In the genomic region with DNA sequence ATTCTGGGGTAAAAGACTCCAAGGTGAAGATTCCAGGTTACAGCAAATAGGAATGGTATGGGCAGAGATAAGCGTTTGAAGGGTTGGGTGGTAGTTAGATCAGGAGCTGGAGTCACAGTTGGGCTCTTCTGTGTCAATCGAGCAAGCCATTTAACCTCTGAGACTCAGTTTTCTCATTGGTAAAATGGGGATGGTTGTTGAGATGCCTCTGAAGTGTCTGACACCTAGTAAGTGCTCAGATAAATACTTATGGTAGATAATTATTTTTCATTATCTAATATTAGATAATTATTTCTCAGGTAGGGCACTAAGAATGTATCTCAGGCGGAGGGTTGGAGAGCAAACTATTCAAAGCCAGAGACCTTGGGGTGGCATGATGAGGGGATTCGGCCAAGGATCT, we compare ENCODE assay signal across 11 cellular contexts. TPM values are rescaled to one million over a fixed set of nuclear protein-coding genes. Genes with fewer than 3 reads are reported as not detected.
A peak's percentile ranks its signal among the peaks of the same experiment; 100 is the strongest.
DNase-seq lines count a peak whose midpoint lies in the region; ATAC-seq, FAIRE-seq and TF ChIP-seq lines count a peak whose summit lies in the region.
"Had no signal": no experiment of that assay in that cellular context is flagged by ENCODE, and none has a peak within 500 bp of the region (broad histone marks: within the 10 kb centered on the region; RNA-seq: fewer than 3 reads in every experiment).

No MANE protein-coding gene starts in this region.

- POLR2A ChIA-PET in CD4-positive, alpha-beta memory T cell (lab: Charles Lee; ENCODE audit: partially characterized antibody): interaction anchor here (0.7 to 2.4 kb wide), 12 partner anchors 8 to 1206 kb away, joined by 3 to 17 read pairs (median 7); a partner anchor contains a TSS

- CTCF ChIA-PET in CD4-positive, alpha-beta memory T cell (lab: Charles Lee; ENCODE audit: partially characterized antibody): interaction anchor here (0.6 to 3.2 kb wide), 2 partner anchors 25 to 145 kb away, joined by 3 to 41 read pairs; no protein-coding TSS in a partner anchor

- intact Hi-C loops in CD4-positive, alpha-beta memory T cell (cut with micrococcal nuclease): no loop called here

- H3K9me3 ChIP-seq in CD4-positive, alpha-beta memory T cell (ENCODE audit: control insufficient read depth in 1 of 2, low read length in 2 of 2): no peaks in the 10 kb centered on the region

- H3K36me3 Mint-ChIP-seq in CD4-positive, alpha-beta memory T cell: peaks cover 0 to 5% of the 10 kb centered on the region in 2 donors
- peaks cover 14% of the 10 kb centered on the region for H3K36me3 Mint-ChIP-seq in nephron progenitor cell (ENCODE audit: low read depth)

- peak overlapping the region; percentile 66 for H3K27ac ChIP-seq in CD4-positive, alpha-beta memory T cell (ENCODE audit: low read depth, low read length)
- no peak overlapping the region for H3K27ac ChIP-seq in KMS-11

- no peaks in the 10 kb centered on the region for H3K27me3 Mint-ChIP-seq in CD4-positive, alpha-beta memory T cell
- H3K27me3 Mint-ChIP-seq in nephron progenitor cell (ENCODE audit: low read depth, poor library complexity): peaks cover 82% of the 10 kb centered on the region

- peaks cover 82% of the 10 kb centered on the region for H3K4me1 ChIP-seq in CD4-positive, alpha-beta memory T cell (ENCODE audit: insufficient read depth, low read length)
- peaks cover 36% of the 10 kb centered on the region for H3K4me1 ChIP-seq in KMS-11 (ENCODE audit: low read depth, poor library complexity, severe bottlenecking)

- FAIRE-seq in bronchial epithelial cell (lab: Jason Lieb, UNC): no peak

- H3K9me3 Mint-ChIP-seq in CD4-positive, alpha-beta memory T cell: peaks cover 0 to 2% (median 0%) of the 10 kb centered on the region in 8 donors
- H3K9me3 Mint-ChIP-seq in nephron progenitor cell: no peaks in the 10 kb centered on the region

- H2AFZ ChIP-seq in KMS-11 (ENCODE audit: low read depth): peak overlapping the region; percentile 77; the same call in 1 of the 2 replicates

- no peak for DNase-seq in CD4-positive, alpha-beta memory T cell
- DNase-seq in bronchial epithelial cell (ENCODE audit: low read depth) (no peak), nephron progenitor cell (no peak), Ammon's horn (ENCODE audit: low spot score) (no peak)
- DNase-seq: DMS79, NCI-H2029 treated with DMSO at 0.1 percent for 48 hours had no signal

- no peaks in the 10 kb centered on the region for H3K79me2 ChIP-seq in KMS-11 (ENCODE audit: insufficient read depth, low read depth)

- peak overlapping the region; percentile 70 for H3K4me2 ChIP-seq in KMS-11

- 0 out of 2 replicates have a peak overlapping the region, but pooled peaks have one; percentile 55 for H3K9ac ChIP-seq in KMS-11

- peak overlapping the region; percentile 94 to 100 (median 97) for H3K27ac Mint-ChIP-seq in CD4-positive, alpha-beta memory T cell
- no peak overlapping the region for H3K27ac Mint-ChIP-seq in nephron progenitor cell
- H3K27ac Mint-ChIP-seq: brain had no signal

- peak overlapping the region in 1 of 2 donors; percentile 63 for H3K4me3 ChIP-seq in CD4-positive, alpha-beta memory T cell (ENCODE audit: low read length in 2 of 2)
- H3K4me3 ChIP-seq in KMS-11 (IDR thresholded peaks at IDR 0.05; ENCODE audit: insufficient read depth, low read depth, low read length) (peak overlapping the region; percentile 5), bronchial epithelial cell (ENCODE audit: low read depth, low read length) (peak overlapping the region; percentile 51)

- H3K27me3 ChIP-seq in CD4-positive, alpha-beta memory T cell (ENCODE audit: insufficient read depth, low read length): no peaks in the 10 kb centered on the region
- H3K27me3 ChIP-seq in KMS-11 (ENCODE audit: insufficient read depth, low read depth): no peaks in the 10 kb centered on the region
- no peaks in the 10 kb centered on the region for H3K27me3 ChIP-seq in bronchial epithelial cell (ENCODE audit: control insufficient read depth, insufficient read depth, low read length)

- TF ChIP-seq CTCF in KMS-11 (conservative IDR thresholded peaks at IDR 0.05; ENCODE audit: low read depth, low read length): no peak
- no peak for TF ChIP-seq CTCF in bronchial epithelial cell (IDR thresholded peaks at IDR 0.05; ENCODE audit: insufficient read depth, low read length, severe bottlenecking)
- no peak for TF ChIP-seq CTCF in nephron progenitor cell (IDR thresholded peaks at IDR 0.05)

- H3K4me1 Mint-ChIP-seq in CD4-positive, alpha-beta memory T cell: peaks cover 43 to 98% (median 64%) of the 10 kb centered on the region in 4 donors
- peaks cover 79% of the 10 kb centered on the region for H3K4me1 Mint-ChIP-seq in nephron progenitor cell

- ATAC-seq in HG02588 (IDR thresholded peaks at IDR 0.05; ENCODE audit: unreplicated experiment) (no peak), GM21723 (IDR thresholded peaks at IDR 0.05; ENCODE audit: unreplicated experiment) (no peak), GM18511 (IDR thresholded peaks at IDR 0.05; ENCODE audit: unreplicated experiment) (no peak)

- H3K36me3 ChIP-seq in CD4-positive, alpha-beta memory T cell (ENCODE audit: insufficient read depth, low read length): no peaks in the 10 kb centered on the region
- no peaks in the 10 kb centered on the region for H3K36me3 ChIP-seq in KMS-11 (ENCODE audit: insufficient read depth)
- peaks cover 3% of the 10 kb centered on the region for H3K36me3 ChIP-seq in bronchial epithelial cell (ENCODE audit: control insufficient read depth, insufficient read depth, low read length)

- H3K4me3 Mint-ChIP-seq in CD4-positive, alpha-beta memory T cell: peak overlapping the region; percentile 77 to 91 (median 88)
- peak overlapping the region; percentile 71 for H3K4me3 Mint-ChIP-seq in nephron progenitor cell

- no peaks in the 10 kb centered on the region for H4K20me1 ChIP-seq in KMS-11 (ENCODE audit: insufficient read depth)

RNA-seq across cellular contexts. Expression of a gene that starts 7.8 kb away (rescaled TPM):
- total RNA-seq in CD4-positive, alpha-beta memory T cell: 100 to 1,000 TPM; 157 to 158 TPM
- 10 to 100 TPM; 26.0 to 49.4 TPM for polyA plus RNA-seq in CD4-positive, alpha-beta memory T cell
- total RNA-seq in bronchial epithelial cell: 20.7 and 21.6 TPM in 2 replicates

RNA-seq across cellular contexts. Expression of a gene that starts 32.3 kb away (rescaled TPM):
- 100 to 1,000 TPM; 167 to 170 TPM for total RNA-seq in CD4-positive, alpha-beta memory T cell
- 100 to 1,000 TPM; 137 to 155 TPM for polyA plus RNA-seq in CD4-positive, alpha-beta memory T cell
- 29.2 and 29.4 TPM in 2 replicates for total RNA-seq in bronchial epithelial cell
